26 cellular contexts compared by ENCODE assay signal in genomic region chr17:77700165-77700881, GRCh38.
A peak's percentile ranks its signal among the peaks of the same experiment; 100 is the strongest.
DNase-seq lines count a peak whose midpoint lies in the region; ATAC-seq and TF ChIP-seq lines count a peak whose summit lies in the region.
"Had no signal": no experiment of that assay in that cellular context is flagged by ENCODE, and none has a peak within 500 bp of the region (broad histone marks: within the 10 kb centered on the region; RNA-seq: fewer than 3 reads in every experiment).

No MANE protein-coding gene starts in this region.

- H3K4me3 Mint-ChIP-seq in activated CD4-positive, alpha-beta T cell treated with anti-CD3 and anti-CD28 coated beads, Interleukin-2, amount 10 ng/mL, durations not matched to agents 7 days and 5 days: no peak overlapping the region
- no peak overlapping the region for H3K4me3 Mint-ChIP-seq in type B pancreatic cell
- no peak overlapping the region for H3K4me3 Mint-ChIP-seq in stimulated activated memory B cell treated with anti-CD40 and anti-IgM and Interleukin-4, amounts not matched to agents 10 μg/mL and 1 μg/mL and 100 μg/mL, for 72 hours
- H3K4me3 Mint-ChIP-seq: activated CD4-positive, alpha-beta T cell treated with anti-CD3 and anti-CD28 coated beads for 36 hours; activated naive CD8-positive, alpha-beta T cell treated with anti-CD3 and anti-CD28 coated beads, Interleukin-2, amount 50 U/mL, for 24 hours; CD8-positive, alpha-beta T cell; dendritic cell treated with granulocyte-macrophage colony-stimulating factor and Interleukin-4, amounts not matched to agents 40 ng/mL and 50 ng/mL, for 4 days; natural killer cell had no signal

- peaks cover 7% of the 10 kb centered on the region for H3K36me3 Mint-ChIP-seq in activated CD4-positive, alpha-beta T cell treated with anti-CD3 and anti-CD28 coated beads, Interleukin-2, amount 10 ng/mL, durations not matched to agents 7 days and 5 days (ENCODE audit: low read depth)
- H3K36me3 Mint-ChIP-seq in type B pancreatic cell: no peaks in the 10 kb centered on the region
- H3K36me3 Mint-ChIP-seq in stimulated activated memory B cell treated with anti-CD40 and anti-IgM and Interleukin-4, amounts not matched to agents 10 μg/mL and 1 μg/mL and 100 μg/mL, for 72 hours: no peaks in the 10 kb centered on the region
- H3K36me3 Mint-ChIP-seq: CD8-positive, alpha-beta T cell had no signal

- H3K27me3 Mint-ChIP-seq in activated CD4-positive, alpha-beta T cell treated with anti-CD3 and anti-CD28 coated beads, Interleukin-2, amount 10 ng/mL, durations not matched to agents 7 days and 5 days: peaks cover 20% of the 10 kb centered on the region
- peaks cover 59% of the 10 kb centered on the region for H3K27me3 Mint-ChIP-seq in type B pancreatic cell
- peaks cover 40% of the 10 kb centered on the region for H3K27me3 Mint-ChIP-seq in stimulated activated memory B cell treated with anti-CD40 and anti-IgM and Interleukin-4, amounts not matched to agents 10 μg/mL and 1 μg/mL and 100 μg/mL, for 72 hours
- H3K27me3 Mint-ChIP-seq: activated CD4-positive, alpha-beta T cell treated with anti-CD3 and anti-CD28 coated beads for 36 hours had no signal

- TF ChIP-seq CTCF in type B pancreatic cell (conservative IDR thresholded peaks at IDR 0.05): no peak

- no peak for ATAC-seq in stimulated activated memory B cell treated with anti-CD40 and anti-IgM and Interleukin-4, amounts not matched to agents 10 μg/mL and 1 μg/mL and 100 μg/mL, for 72 hours
- ATAC-seq: activated CD4-positive, alpha-beta T cell treated with anti-CD3 and anti-CD28 coated beads for 36 hours; CD8-positive, alpha-beta T cell; mucosa of descending colon had no signal

- H3K4me1 Mint-ChIP-seq in activated CD4-positive, alpha-beta T cell treated with anti-CD3 and anti-CD28 coated beads, Interleukin-2, amount 10 ng/mL, durations not matched to agents 7 days and 5 days: peaks cover 8% of the 10 kb centered on the region
- H3K4me1 Mint-ChIP-seq in type B pancreatic cell (ENCODE audit: unreplicated experiment): peaks cover 17% of the 10 kb centered on the region
- H3K4me1 Mint-ChIP-seq in stimulated activated memory B cell treated with anti-CD40 and anti-IgM and Interleukin-4, amounts not matched to agents 10 μg/mL and 1 μg/mL and 100 μg/mL, for 72 hours: no peaks in the 10 kb centered on the region

- H3K27ac Mint-ChIP-seq in activated CD4-positive, alpha-beta T cell treated with anti-CD3 and anti-CD28 coated beads, Interleukin-2, amount 10 ng/mL, durations not matched to agents 7 days and 5 days: no peak overlapping the region
- H3K27ac Mint-ChIP-seq in type B pancreatic cell: no peak overlapping the region
- H3K27ac Mint-ChIP-seq in stimulated activated memory B cell treated with anti-CD40 and anti-IgM and Interleukin-4, amounts not matched to agents 10 μg/mL and 1 μg/mL and 100 μg/mL, for 72 hours: no peak overlapping the region
- H3K27ac Mint-ChIP-seq: activated CD4-positive, alpha-beta T cell treated with anti-CD3 and anti-CD28 coated beads for 36 hours; activated naive CD8-positive, alpha-beta T cell treated with anti-CD3 and anti-CD28 coated beads, Interleukin-2, amount 50 U/mL, for 24 hours; CD8-positive, alpha-beta T cell; dendritic cell treated with granulocyte-macrophage colony-stimulating factor and Interleukin-4, amounts not matched to agents 40 ng/mL and 50 ng/mL, for 4 days; natural killer cell had no signal

- CTCF ChIA-PET in activated CD4-positive, alpha-beta T cell treated with anti-CD3 and anti-CD28 coated beads, Interleukin-2, amount 10 ng/mL, durations not matched to agents 7 days and 5 days (lab: Charles Lee): interaction anchor here (0.7 kb wide), 1 partner anchor 579 kb away, joined by 4 read pairs; no protein-coding TSS in a partner anchor

- DNase-seq in activated CD4-positive, alpha-beta T cell treated with anti-CD3 and anti-CD28 coated beads, Interleukin-2, amount 10 ng/mL, durations not matched to agents 7 days and 5 days: peak; percentile 1
- no peak for DNase-seq in activated CD4-positive, alpha-beta T cell treated with anti-CD3 and anti-CD28 coated beads, Interleukin-2, amount 50 U/mL, for 4 hours
- DNase-seq in NCI-H524 treated with DMSO at 0.1 percent for 48 hours (lab: John Stamatoyannopoulos, UW) (peak; percentile 86), islet precursor cell (peak; percentile 53), type B pancreatic cell (ENCODE audit: extremely low spot score, unreplicated experiment) (peak; percentile 52), pons (ENCODE audit: low spot score) (no peak), NCI-H526 treated with DMSO at 0.1 percent for 48 hours (lab: John Stamatoyannopoulos, UW) (no peak)
- DNase-seq: activated CD4-positive, alpha-beta T cell treated with anti-CD3 and anti-CD28 coated beads for 36 hours; activated naive CD4-positive, alpha-beta T cell; activated naive CD8-positive, alpha-beta T cell treated with anti-CD3 and anti-CD28 coated beads, Interleukin-2, amount 50 U/mL, for 24 hours; AML-193; central memory CD4-positive, alpha-beta T cell; foreskin fibroblast; KBM-7; mucosa of descending colon; natural killer cell; NCI-H1092; NCI-H1694; NCI-H510A; NK-92 treated with Interleukin-12 subunit alpha and Interleukin-12 subunit beta, amount 100 ng/mL, for 24 hours; small intestine; stimulated activated naive CD4-positive, alpha-beta T cell treated with Interleukin-2 at 50 U/mL for 16 hours; T-helper 2 cell had no signal

- H3K9me3 Mint-ChIP-seq in activated CD4-positive, alpha-beta T cell treated with anti-CD3 and anti-CD28 coated beads, Interleukin-2, amount 10 ng/mL, durations not matched to agents 7 days and 5 days: peaks cover 35% of the 10 kb centered on the region
- H3K9me3 Mint-ChIP-seq in type B pancreatic cell: peaks cover 11% of the 10 kb centered on the region
- peaks cover 27% of the 10 kb centered on the region for H3K9me3 Mint-ChIP-seq in stimulated activated memory B cell treated with anti-CD40 and anti-IgM and Interleukin-4, amounts not matched to agents 10 μg/mL and 1 μg/mL and 100 μg/mL, for 72 hours

- POLR2A ChIA-PET in activated CD4-positive, alpha-beta T cell treated with anti-CD3 and anti-CD28 coated beads, Interleukin-2, amount 10 ng/mL, durations not matched to agents 7 days and 5 days (lab: Charles Lee): no interaction called here

Comparison
In these comparisons a context has a peak if more than half of its experiments do, and no peak if none do; other contexts are left out.
1. DNase-seq: peak in activated CD4-positive, alpha-beta T cell treated with anti-CD3 and anti-CD28 coated beads, Interleukin-2, amount 10 ng/mL, durations not matched to agents 7 days and 5 days (single experiment), NCI-H524 treated with DMSO at 0.1 percent for 48 hours (single experiment), islet precursor cell (single experiment) and type B pancreatic cell (single experiment); none in activated CD4-positive, alpha-beta T cell treated with anti-CD3 and anti-CD28 coated beads, Interleukin-2, amount 50 U/mL, for 4 hours (0 of 2), pons (single experiment) and NCI-H526 treated with DMSO at 0.1 percent for 48 hours (single experiment).